Comparison of ENCODE assay signal across 17 cellular contexts in genomic region chr2:203360833-203361430, GRCh38. TPM values are rescaled to one million over a fixed set of nuclear protein-coding genes. Genes with fewer than 3 reads are reported as not detected.
DNase-seq lines count a peak whose midpoint lies in the region; ATAC-seq and TF ChIP-seq lines count a peak whose summit lies in the region.
"Had no signal": no experiment of that assay in that cellular context is flagged by ENCODE, and none has a peak within 500 bp of the region (broad histone marks: within the 10 kb centered on the region; RNA-seq: fewer than 3 reads in every experiment).

No MANE protein-coding gene starts in this region.

- no peaks in the 10 kb centered on the region for H3K79me2 ChIP-seq in trophoblast cell (ENCODE audit: control insufficient read depth, insufficient read depth, low read length, poor library complexity)

- H4K12ac ChIP-seq in trophoblast cell (ENCODE audit: low read depth, low read length): no peak overlapping the region

- H3K4me3 ChIP-seq in esophagus muscularis mucosa: no peak overlapping the region
- no peak overlapping the region for H3K4me3 ChIP-seq in trophoblast cell (ENCODE audit: low read depth, low read length)
- H3K4me3 ChIP-seq: lower lobe of right lung, SJCRH30 had no signal

- intact Hi-C loops in Right ventricle myocardium inferior (cut with DNase I) (no loop called here), cardiac septum (cut with DNase I) (no loop called here), esophagus muscularis mucosa (cut with DNase I) (no loop called here)

- no peak overlapping the region for H2BK120ac ChIP-seq in trophoblast cell (ENCODE audit: insufficient read depth, low read length, poor library complexity)

- H3K14ac ChIP-seq in trophoblast cell (ENCODE audit: low read length): no peak overlapping the region

- DNase-seq in Right ventricle myocardium inferior (ENCODE audit: missing footprints) (no peak), cardiac septum (ENCODE audit: low spot score) (no peak), NCI-H146 treated with DMSO at 0.1 percent for 48 hours (lab: John Stamatoyannopoulos, UW; ENCODE audit: unreplicated experiment) (peak; percentile 50), esophagus muscularis mucosa (ENCODE audit: extremely low spot score) (no peak), COLO829 (ENCODE audit: low spot score) (no peak), trophoblast cell (no peak), SHP77 treated with DMSO at 0.1 percent for 48 hours (lab: John Stamatoyannopoulos, UW) (no peak), ACHN (no peak)
- DNase-seq: activated CD8-positive, alpha-beta T cell treated with anti-CD3 and anti-CD28 coated beads for 36 hours; anterior cingulate cortex; Caco-2; dermis blood vessel endothelial cell; lower lobe of right lung; NCI-H2171; SJCRH30; stimulated activated CD4-positive, alpha-beta T cell treated with anti-CD3 and anti-CD28 coated beads, Interleukin-2, amount 100 ng/mL, for 24 hours had no signal

- H3K79me1 ChIP-seq in trophoblast cell (ENCODE audit: low read length): no peaks in the 10 kb centered on the region

- H3K4me1 ChIP-seq in esophagus muscularis mucosa: peaks cover 9 to 27% (median 25%) of the 10 kb centered on the region in 4 donors
- no peaks in the 10 kb centered on the region for H3K4me1 ChIP-seq in trophoblast cell (ENCODE audit: control insufficient read depth in 1 of 2, insufficient read depth in 2 of 2, low read length in 2 of 2)
- H3K4me1 ChIP-seq: Caco-2, lower lobe of right lung, SJCRH30 had no signal

- H3K27me3 ChIP-seq in esophagus muscularis mucosa (no peaks in the 10 kb centered on the region), trophoblast cell (ENCODE audit: insufficient read depth, low read length) (no peaks in the 10 kb centered on the region)
- H3K27me3 ChIP-seq: SJCRH30 had no signal

- TF ChIP-seq EP300 in esophagus muscularis mucosa (IDR thresholded peaks at IDR 0.05): no peak

- H3K36me3 ChIP-seq in esophagus muscularis mucosa: no peaks in the 10 kb centered on the region
- H3K36me3 ChIP-seq in trophoblast cell (ENCODE audit: control insufficient read depth in 1 of 2, insufficient read depth in 2 of 2, low read length in 2 of 2): no peaks in the 10 kb centered on the region
- H3K36me3 ChIP-seq: lower lobe of right lung had no signal

- H2BK5ac ChIP-seq in trophoblast cell (ENCODE audit: low read depth, low read length, poor library complexity): no peak overlapping the region

- no peak overlapping the region for H3K9ac ChIP-seq in trophoblast cell (ENCODE audit: low read length)

- in situ Hi-C loops in ACHN (cut with HindIII; ENCODE audit: low pct_ligation_motif_present, low pct_unique_long_range_greater_than_20kb, low sequenced_read_pairs): no loop called here

- no peak overlapping the region for H3K4ac ChIP-seq in trophoblast cell (ENCODE audit: low read depth, low read length)

- no peak overlapping the region for H2AK5ac ChIP-seq in trophoblast cell (ENCODE audit: low read length)

- no peaks in the 10 kb centered on the region for H3K9me3 ChIP-seq in esophagus muscularis mucosa
- H3K9me3 ChIP-seq in trophoblast cell (ENCODE audit: insufficient read depth, low read depth, low read length): no peaks in the 10 kb centered on the region
- H3K9me3 ChIP-seq: lower lobe of right lung, SJCRH30 had no signal

- H3K27ac ChIP-seq in esophagus muscularis mucosa (replicated peaks in 1 of 4): peak overlapping the region in 3 of 4 donors; percentile 24 to 63 (median 60)
- H3K27ac ChIP-seq in trophoblast cell (ENCODE audit: low read depth, low read length): no peak overlapping the region
- H3K27ac ChIP-seq: lower lobe of right lung, SJCRH30 had no signal

- WGBS in esophagus muscularis mucosa: 36% methylated on average over 3 of the region's 3 CpGs
- no CpG with 5 or more reads among the region's 3 CpGs for WGBS in trophoblast cell (ENCODE audit: extremely low coverage, insufficient coverage, insufficient read length)

- no peak overlapping the region for H2AFZ ChIP-seq in trophoblast cell (ENCODE audit: insufficient read depth, low read length, poor library complexity)

- TF ChIP-seq POLR2A in esophagus muscularis mucosa (IDR thresholded peaks at IDR 0.05; ENCODE audit: low read depth): no peak

- peak; percentile 67 for ATAC-seq in Right ventricle myocardium inferior
- ATAC-seq: activated CD8-positive, alpha-beta T cell treated with anti-CD3 and anti-CD28 coated beads for 36 hours; lower lobe of right lung; natural killer cell treated with Interleukin-12 subunit alpha and Interleukin-12 subunit beta and Interleukin-15 and Interleukin-18, amount 100 ng/mL, for 72 hours had no signal

- no peak overlapping the region for H4K8ac ChIP-seq in trophoblast cell (ENCODE audit: low read depth, low read length)

- H2BK12ac ChIP-seq in trophoblast cell (ENCODE audit: low read length): no peak overlapping the region

- H4K91ac ChIP-seq in trophoblast cell (ENCODE audit: low read depth, low read length): no peak overlapping the region

- no peak overlapping the region for H3K23ac ChIP-seq in trophoblast cell (ENCODE audit: low read length)

- H3K4me2 ChIP-seq in trophoblast cell (ENCODE audit: low read length): no peak overlapping the region

- H3K18ac ChIP-seq in trophoblast cell (ENCODE audit: low read length): no peak overlapping the region

- no peak for TF ChIP-seq CTCF in esophagus muscularis mucosa (IDR thresholded peaks at IDR 0.05)

RNA-seq across cellular contexts. Expression of gene ABI2, which starts 32.7 kb away (rescaled TPM):
- total RNA-seq in Right ventricle myocardium inferior: 43.5 TPM
- 91.7 TPM for total RNA-seq in cardiac septum
- total RNA-seq in esophagus muscularis mucosa: 10 to 100 TPM; 38.8 to 63.2 (median 45.0) TPM
- 40.3 and 46.5 TPM in 2 replicates for polyA plus RNA-seq in trophoblast cell (2013)
